In the genomic region with DNA sequence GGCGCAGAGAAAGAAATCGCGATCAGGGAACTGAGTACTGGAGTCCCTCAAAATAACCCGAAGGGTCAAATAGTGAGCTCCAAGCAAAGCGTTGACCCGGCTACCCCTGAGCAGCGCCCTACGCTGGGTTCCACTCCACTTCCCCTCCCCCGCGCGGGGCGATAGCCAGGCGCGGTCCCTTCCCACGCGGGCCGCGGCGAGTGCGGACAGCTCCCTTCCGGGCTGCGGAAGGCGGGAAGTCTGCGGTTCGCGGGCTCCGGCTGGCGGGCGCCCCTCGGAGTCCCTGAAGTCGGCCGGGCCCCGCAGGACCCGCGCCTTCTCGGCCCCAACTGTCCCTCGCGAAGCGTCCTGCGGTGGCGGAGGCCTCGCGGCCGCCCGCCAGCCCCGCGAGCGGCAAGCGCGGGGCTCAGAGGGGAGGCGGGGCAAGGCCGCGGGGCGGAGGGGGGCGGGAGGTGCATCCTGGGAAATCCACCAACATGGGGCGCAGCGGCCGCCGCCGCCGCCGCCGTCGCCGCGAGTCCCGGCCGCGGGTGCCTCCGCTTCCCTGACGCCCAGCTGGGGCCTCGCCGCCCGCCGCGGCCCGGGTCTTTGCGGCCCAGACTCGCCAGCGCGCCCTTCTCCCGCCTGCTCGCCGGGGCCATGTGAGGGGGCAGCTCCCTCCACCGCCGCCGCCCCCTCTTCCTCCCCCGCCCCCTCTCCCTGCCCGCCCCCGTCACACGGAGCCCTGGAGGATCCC, we compare ENCODE assay signal across 8 cellular contexts. TPM values are rescaled to one million over a fixed set of nuclear protein-coding genes. Genes with fewer than 3 reads are reported as not detected.
DNase-seq lines count a peak whose midpoint lies in the region; ATAC-seq, FAIRE-seq and TF ChIP-seq lines count a peak whose summit lies in the region.

TSS of gene QSER1 (plus strand) at position 457 of the 736 bp plus-strand sequence. CDS start 315 bp downstream, outside the sequence.

- ATAC-seq in GM18858 (IDR thresholded peaks at IDR 0.05; ENCODE audit: unreplicated experiment), result peak; percentile 46
- peak; percentile 61 for ATAC-seq in HG03064 (IDR thresholded peaks at IDR 0.05; ENCODE audit: low read depth, unreplicated experiment)
- ATAC-seq in HepG2, result peak; percentile 77

- peaks cover 43% of the 10 kb centered on the region for H3K79me2 ChIP-seq in ACC112 (ENCODE audit: control insufficient read depth, insufficient read depth, low read length, unreplicated experiment)
- peaks cover 41% of the 10 kb centered on the region for H3K79me2 ChIP-seq in HepG2 (ENCODE audit: insufficient read depth, low read length)

- no peaks in the 10 kb centered on the region for H3K9me3 Mint-ChIP-seq in activated CD4-positive, alpha-beta T cell treated with anti-CD3 and anti-CD28 coated beads, Interleukin-2, amount 10 ng/mL, durations not matched to agents 7 days and 5 days

- no peaks in the 10 kb centered on the region for H3K36me3 Mint-ChIP-seq in activated CD4-positive, alpha-beta T cell treated with anti-CD3 and anti-CD28 coated beads, Interleukin-2, amount 10 ng/mL, durations not matched to agents 7 days and 5 days (ENCODE audit: low read depth)

- H3K4me2 ChIP-seq in HepG2 (ENCODE audit: low read depth, low read length), result peak within 1 kb of the TSS; percentile 76

- H3K4me1 ChIP-seq in ACC112 (ENCODE audit: control insufficient read depth, insufficient read depth, low read length, unreplicated experiment) (peaks cover 11% of the 10 kb centered on the region), HepG2 (ENCODE audit: insufficient read depth, low read length) (peaks cover 24% of the 10 kb centered on the region)

- FAIRE-seq in HepG2 (lab: Jason Lieb, UNC), result no peak

- H3K27ac ChIP-seq in ACC112 (ENCODE audit: low read depth, low read length), result peak within 1 kb of the TSS; percentile 78
- H3K27ac ChIP-seq in HepG2 (ENCODE audit: extremely low read length, insufficient read depth, low read length), result peak within 1 kb of the TSS; percentile 92

- POLR2A ChIA-PET in activated CD4-positive, alpha-beta T cell treated with anti-CD3 and anti-CD28 coated beads, Interleukin-2, amount 10 ng/mL, durations not matched to agents 7 days and 5 days (lab: Charles Lee), result no interaction called here
- POLR2A ChIA-PET in HepG2 (lab: Yijun Ruan, JAX), result interaction anchor here (0.5 to 1.4 kb wide), 3 partner anchors 10 to 1184 kb away, joined by 3 read pairs; partner anchors contain the start of gene TCP11L1

- in situ Hi-C loops in HepG2 (cut with HindIII; ENCODE audit: extremely low pct_ligation_motif_present, low pct_unique_long_range_greater_than_20kb), result no loop called here

- H3K27me3 ChIP-seq in ACC112 (ENCODE audit: insufficient read depth, low read length), result no peaks in the 10 kb centered on the region
- H3K27me3 ChIP-seq in HepG2 (ENCODE audit: control insufficient read depth in 1 of 2, insufficient read depth in 2 of 2, low read length in 2 of 2), result peaks cover 0 to 3% of the 10 kb centered on the region in 2 experiments; a peak in 1 of 5 replicates

- CTCF ChIA-PET in activated CD4-positive, alpha-beta T cell treated with anti-CD3 and anti-CD28 coated beads, Interleukin-2, amount 10 ng/mL, durations not matched to agents 7 days and 5 days (lab: Charles Lee), result interaction anchor here (1.0 to 1.2 kb wide), 2 partner anchors 11 to 13 kb away, joined by 3 read pairs; no protein-coding TSS in a partner anchor
- CTCF ChIA-PET in HepG2 (lab: Yijun Ruan, JAX; ENCODE audit: low intra/inter-chr PET ratio, low total read pairs), result no interaction called here

- DNase-seq in NCI-H345 treated with DMSO at 0.1 percent for 48 hours (lab: John Stamatoyannopoulos, UW; ENCODE audit: unreplicated experiment), result peak; percentile 54
- peak; percentile 65 for DNase-seq in activated CD4-positive, alpha-beta T cell treated with anti-CD3 and anti-CD28 coated beads, Interleukin-2, amount 10 ng/mL, durations not matched to agents 7 days and 5 days
- DNase-seq in dermis blood vessel endothelial cell, result peak; percentile 71
- DNase-seq in HepG2 (ENCODE audit: low spot score), result peak; percentile 35
- DNase-seq in stimulated activated CD4-positive, alpha-beta T cell treated with anti-CD3 and anti-CD28 coated beads, Interleukin-2, amount 100 ng/mL, for 48 hours, result peak; percentile 54 to 61

- H3K4me3 Mint-ChIP-seq in activated CD4-positive, alpha-beta T cell treated with anti-CD3 and anti-CD28 coated beads, Interleukin-2, amount 10 ng/mL, durations not matched to agents 7 days and 5 days, result peak within 1 kb of the TSS; percentile 96

- H4K20me1 ChIP-seq in HepG2 (ENCODE audit: insufficient read depth, low read length), result no peaks in the 10 kb centered on the region

- H3K4me1 Mint-ChIP-seq in activated CD4-positive, alpha-beta T cell treated with anti-CD3 and anti-CD28 coated beads, Interleukin-2, amount 10 ng/mL, durations not matched to agents 7 days and 5 days, result peaks cover 32% of the 10 kb centered on the region

- TF ChIP-seq EP300 in HepG2 (IDR thresholded peaks at IDR 0.05; ENCODE audit: low read depth in 2 of 2, low read length in 2 of 2) (no peak), HepG2 (CRISPR knock-in tag; IDR thresholded peaks at IDR 0.05; ENCODE audit: borderline replicate concordance) (no peak)

- TF ChIP-seq POLR2A in HepG2 (IDR thresholded peaks at IDR 0.05; ENCODE audit: insufficient read depth in 1 of 2, low read depth in 2 of 2, low read length in 2 of 2), result peak; percentile 73 to 80

- TF ChIP-seq RAD21 in HepG2 (CRISPR knock-in tag; IDR thresholded peaks at IDR 0.05), result peak; percentile 50; the same call in 1 of the 2 replicates

- 0% methylated on average over 2 of the region's 91 CpGs for WGBS in HepG2 (ENCODE audit: low lambda C conversion rate)

- H3K9me3 ChIP-seq in HepG2 (ENCODE audit: low read length), result no peaks in the 10 kb centered on the region

- H2AFZ ChIP-seq in ACC112 (ENCODE audit: low read length, unreplicated experiment) (peak within 1 kb of the TSS; percentile 87), HepG2 (ENCODE audit: low read length) (peak within 1 kb of the TSS; percentile 37)

- no peaks in the 10 kb centered on the region for H3K36me3 ChIP-seq in ACC112 (ENCODE audit: insufficient read depth, low read length)
- no peaks in the 10 kb centered on the region; a peak in 1 of 5 replicates for H3K36me3 ChIP-seq in HepG2 (replicated peaks in 1 of 2; ENCODE audit: control insufficient read depth in 1 of 2, insufficient read depth in 2 of 2, low read length in 2 of 2)

- no TSS peak for BruUV-seq in HepG2 (replicated peaks; lab: Mats Ljungman, UMichigan)

- peaks cover 9% of the 10 kb centered on the region for H3K27me3 Mint-ChIP-seq in activated CD4-positive, alpha-beta T cell treated with anti-CD3 and anti-CD28 coated beads, Interleukin-2, amount 10 ng/mL, durations not matched to agents 7 days and 5 days

- H3K9ac ChIP-seq in HepG2 (ENCODE audit: insufficient read depth, low read depth, low read length), result peak within 1 kb of the TSS; percentile 97

- H3K27ac Mint-ChIP-seq in activated CD4-positive, alpha-beta T cell treated with anti-CD3 and anti-CD28 coated beads, Interleukin-2, amount 10 ng/mL, durations not matched to agents 7 days and 5 days, result peak within 1 kb of the TSS; percentile 96

- TF ChIP-seq CTCF in HepG2 (CRISPR knock-in tag; IDR thresholded peaks at IDR 0.05), result no peak

- intact Hi-C loops in HepG2 (cut with micrococcal nuclease; ENCODE audit: unreplicated experiment), result loop anchor here (1.0 to 5.0 kb wide), 2 partner anchors 123 to 270 kb away; partner anchors contain the start of genes CSTF3 and DEPDC7

- H3K4me3 ChIP-seq in ACC112 (ENCODE audit: low read depth, low read length), result peak within 1 kb of the TSS; percentile 84
- peak within 1 kb of the TSS; percentile 73 to 98 (median 93) for H3K4me3 ChIP-seq in HepG2 (replicated peaks in 1 of 3; ENCODE audit: insufficient read depth in 1 of 3, low read depth in 2 of 3, low read length in 3 of 3)

TF ChIP-seq in HepG2, 621 proteins besides CTCF, POLR2A, EP300 and RAD21 (continues in another document):
- no peak for TF ChIP-seq RFXAP (CRISPR knock-in tag; IDR thresholded peaks at IDR 0.05; ENCODE audit: borderline replicate concordance)

RNA-seq across cellular contexts. Expression of gene QSER1, which starts in this region (rescaled TPM):
- total RNA-seq in activated CD4-positive, alpha-beta T cell treated with anti-CD3 and anti-CD28 coated beads, Interleukin-2, amount 10 ng/mL, durations not matched to agents 7 days and 5 days, result 10 to 100 TPM; 12.3 to 18.0 TPM
- total RNA-seq in dermis blood vessel endothelial cell, result 16.7 and 28.6 TPM in 2 replicates
- total RNA-seq in HepG2 (2016; rRNA removed; fragmentation: Illumina TruSeq; extraction: Trizol), result 17.3 and 46.6 TPM in 2 replicates
- total RNA-seq in HepG2 (2016; cell fraction: cytosol; rRNA removed; fragmentation: Illumina TruSeq; extraction: Trizol; ENCODE audit: low read depth), result 4.8 and 5.0 TPM in 2 replicates
- 15.6 and 43.0 TPM in 2 replicates for total RNA-seq in HepG2 (2016; cell fraction: insoluble cytoplasmic fraction; rRNA removed; fragmentation: Illumina TruSeq; extraction: Trizol)
- 22.5 and 28.8 TPM in 2 replicates for total RNA-seq in HepG2 (2016; cell fraction: membrane; rRNA removed; fragmentation: Illumina TruSeq; extraction: Trizol)
- total RNA-seq in HepG2 (2016; cell fraction: nucleus; rRNA removed; fragmentation: Illumina TruSeq; extraction: Trizol), result 34.3 and 37.9 TPM in 2 replicates
- polyA plus RNA-seq in HepG2 (2011; rRNA removed), result 7.2 and 8.9 TPM in 2 replicates
- polyA plus RNA-seq in HepG2 (2011; cell fraction: cytosol; rRNA removed), result 3.4 and 6.2 TPM in 2 replicates
- polyA plus RNA-seq in HepG2 (2011; cell fraction: nucleus; rRNA removed), result 9.4 and 9.5 TPM in 2 replicates
- polyA plus RNA-seq in HepG2 (2012), result 10.3 and 11.4 TPM in 2 replicates
- polyA plus RNA-seq in HepG2 (2016; cell fraction: cytosol; fragmentation: Illumina TruSeq; extraction: Trizol; ENCODE audit: low read depth), result 0.72 and 0.80 TPM in 2 replicates
- 23.3 and 24.6 TPM in 2 replicates for polyA plus RNA-seq in HepG2 (2016; cell fraction: insoluble cytoplasmic fraction; fragmentation: Illumina TruSeq; extraction: Trizol; ENCODE audit: low read depth)
- 3.3 and 4.0 TPM in 2 replicates for polyA plus RNA-seq in HepG2 (2016; cell fraction: membrane; fragmentation: Illumina TruSeq; extraction: Trizol; ENCODE audit: low read depth)
- polyA plus RNA-seq in HepG2 (2016; cell fraction: nucleus; fragmentation: Illumina TruSeq; extraction: Trizol; ENCODE audit: insufficient read depth, low read depth), result 22.8 and 23.9 TPM in 2 replicates
- polyA minus RNA-seq in HepG2 (2011; rRNA and poly(A)+ RNA removed; ENCODE audit: low replicate concordance), result 33.0 and 71.4 TPM in 2 replicates
- 26.7 and 34.0 TPM in 2 replicates for polyA minus RNA-seq in HepG2 (2011; cell fraction: cytosol; rRNA and poly(A)+ RNA removed)
- 50.7 and 52.3 TPM in 2 replicates for polyA minus RNA-seq in HepG2 (2011; cell fraction: nucleus; rRNA and poly(A)+ RNA removed)

Comparison
In these comparisons a context has a peak if more than half of its experiments do, and no peak if none do; other contexts are left out.
1. Peak in every context shown above with its lines: DNase-seq, ATAC-seq, H3K4me3 ChIP-seq and H3K27ac ChIP-seq.